Comparison of ENCODE assay signal across 29 cellular contexts in genomic region chr13:61905054-61905453, GRCh38.
"Had no signal": no experiment of that assay in that cellular context is flagged by ENCODE, and none has a peak within 500 bp of the region (broad histone marks: within the 10 kb centered on the region; RNA-seq: fewer than 3 reads in every experiment).

No MANE protein-coding gene starts in this region.

- H3K4me1 Mint-ChIP-seq: naive thymus-derived CD8-positive, alpha-beta T cell; nephron; neural crest cell; stimulated activated naive B cell treated with anti-CD40 and anti-IgM and Interleukin-4, amounts not matched to agents 10 μg/mL and 1 μg/mL and 100 μg/mL, for 72 hours had no signal

- H3K4me3 ChIP-seq: hepatocyte, lower lobe of right lung, skin epidermis, stomach, testis, thyroid gland, transverse colon, upper lobe of left lung, vagina had no signal

- H3K4me1 ChIP-seq: lower lobe of right lung, stomach, testis, transverse colon, upper lobe of left lung, vagina had no signal

- H3K9me3 ChIP-seq: lower lobe of right lung, stomach, testis, thyroid gland, transverse colon, upper lobe of left lung, vagina had no signal

- H3K36me3 Mint-ChIP-seq: naive thymus-derived CD8-positive, alpha-beta T cell; stimulated activated naive B cell treated with anti-CD40 and anti-IgM and Interleukin-4, amounts not matched to agents 10 μg/mL and 1 μg/mL and 100 μg/mL, for 72 hours had no signal

- ATAC-seq: left cardiac atrium; left lobe of liver; lower lobe of right lung; naive thymus-derived CD8-positive, alpha-beta T cell; right cardiac atrium; sciatic nerve; stimulated activated naive B cell treated with anti-CD40 and anti-IgM and Interleukin-4, amounts not matched to agents 10 μg/mL and 1 μg/mL and 100 μg/mL, for 72 hours; stimulated activated naive CD8-positive, alpha-beta T cell treated with anti-CD3 and anti-CD28 coated beads, Interleukin-15, Interleukin-2, amounts not matched to agents 100 U/mL and 50 U/mL, for 24 hours had no signal

- H3K27ac Mint-ChIP-seq: naive thymus-derived CD8-positive, alpha-beta T cell; nephron; progenitor cell of endocrine pancreas; stimulated activated naive B cell treated with anti-CD40 and anti-IgM and Interleukin-4, amounts not matched to agents 10 μg/mL and 1 μg/mL and 100 μg/mL, for 72 hours had no signal

- H3K4me3 Mint-ChIP-seq: naive thymus-derived CD8-positive, alpha-beta T cell; nephron; neural crest cell; stimulated activated naive B cell treated with anti-CD40 and anti-IgM and Interleukin-4, amounts not matched to agents 10 μg/mL and 1 μg/mL and 100 μg/mL, for 72 hours had no signal

- H3K27me3 ChIP-seq: hepatocyte, stomach, testis, thyroid gland, transverse colon, upper lobe of left lung, vagina had no signal

- H3K27ac ChIP-seq: hepatocyte, lower lobe of right lung, skin epidermis, stomach, testis, transverse colon, upper lobe of left lung, vagina had no signal

- H3K27me3 Mint-ChIP-seq: naive thymus-derived CD8-positive, alpha-beta T cell; progenitor cell of endocrine pancreas; stimulated activated naive B cell treated with anti-CD40 and anti-IgM and Interleukin-4, amounts not matched to agents 10 μg/mL and 1 μg/mL and 100 μg/mL, for 72 hours had no signal

- DNase-seq: islet precursor cell; kidney glomerular epithelial cell; left cardiac atrium; lower lobe of right lung; mammary epithelial cell; mesenchymal stem cell; naive thymus-derived CD8-positive, alpha-beta T cell; nucleus accumbens; retina; right cardiac atrium; stimulated activated CD4-positive, alpha-beta T cell treated with anti-CD3 and anti-CD28 coated beads, Interleukin-12 subunit alpha, Interleukin-12 subunit beta, amount 100 ng/mL, for 4 hours; stimulated activated CD4-positive, alpha-beta T cell treated with anti-CD3 and anti-CD28 coated beads, Interleukin-15, amount 100 ng/mL, for 24 hours; stimulated activated CD4-positive, alpha-beta T cell treated with anti-CD3 and anti-CD28 coated beads, Interleukin-2, amount 100 ng/mL, for 24 hours; stimulated activated CD4-positive, alpha-beta T cell treated with anti-CD3 and anti-CD28 coated beads, Interleukin-4, amount 100 ng/mL, for 1 hour; stimulated activated naive B cell treated with anti-CD40 and anti-IgM and Interleukin-4, amounts not matched to agents 10 μg/mL and 1 μg/mL and 100 μg/mL, for 72 hours; stimulated activated naive CD8-positive, alpha-beta T cell treated with anti-CD3 and anti-CD28 coated beads, Interleukin-15, Interleukin-2, amounts not matched to agents 100 U/mL and 50 U/mL, for 24 hours; stomach; testis; transverse colon; upper lobe of left lung had no signal

- H3K9me3 Mint-ChIP-seq: nephron, neural crest cell had no signal

- H3K36me3 ChIP-seq: lower lobe of right lung, stomach, thyroid gland, transverse colon, upper lobe of left lung, vagina had no signal
